19 cellular contexts compared by ENCODE assay signal in genomic region chr4:183405371-183405770, GRCh38. TPM values are rescaled to one million over a fixed set of nuclear protein-coding genes. Genes with fewer than 3 reads are reported as not detected.
A peak's percentile ranks its signal among the peaks of the same experiment; 100 is the strongest.
DNase-seq lines count a peak whose midpoint lies in the region; ATAC-seq and TF ChIP-seq lines count a peak whose summit lies in the region.
"Had no signal": no experiment of that assay in that cellular context is flagged by ENCODE, and none has a peak within 500 bp of the region (broad histone marks: within the 10 kb centered on the region; RNA-seq: fewer than 3 reads in every experiment).

No MANE protein-coding gene starts in this region.

- no peak overlapping the region for H2AFZ ChIP-seq in neuronal stem cell (ENCODE audit: low read length)

- H3K79me1 ChIP-seq in neuronal stem cell (ENCODE audit: low read depth, low read length) = no peaks in the 10 kb centered on the region

- H3K4me3 Mint-ChIP-seq in activated CD8-positive, alpha-beta memory T cell treated with anti-CD3 and anti-CD28 coated beads, Interleukin-2, amount 10 ng/mL, durations not matched to agents 7 days and 5 days = peak overlapping the region; percentile 12
- H3K4me3 Mint-ChIP-seq in T-cell = peak overlapping the region in 2 of 3 donors; percentile 28 to 53
- peak overlapping the region; percentile 38 for H3K4me3 Mint-ChIP-seq in endothelial cell (ENCODE audit: unreplicated experiment)
- H3K4me3 Mint-ChIP-seq: CD14-positive monocyte had no signal

- WGBS in neuronal stem cell (ENCODE audit: extremely low coverage in 2 of 2, insufficient read length in 2 of 2, insufficient replicate concordance in 1 of 2), 2 donors = no CpG with 5 or more reads among the region's 10 CpGs
- 79 to 88% methylated on average over 10 of the region's 10 CpGs for WGBS in thyroid gland, 2 donors

- H3K4me2 ChIP-seq in neuronal stem cell (ENCODE audit: insufficient read depth, low read length, poor library complexity, severe bottlenecking) = no peak overlapping the region

- no peak overlapping the region for H3K23ac ChIP-seq in neuronal stem cell (ENCODE audit: low read depth, low read length, poor library complexity)

- H3K9me3 Mint-ChIP-seq in activated CD8-positive, alpha-beta memory T cell treated with anti-CD3 and anti-CD28 coated beads, Interleukin-2, amount 10 ng/mL, durations not matched to agents 7 days and 5 days (ENCODE audit: low read depth) = no peaks in the 10 kb centered on the region
- H3K9me3 Mint-ChIP-seq in T-cell (no peaks in the 10 kb centered on the region), endothelial cell (ENCODE audit: unreplicated experiment) (no peaks in the 10 kb centered on the region)

- no peak for TF ChIP-seq CTCF in endothelial cell (IDR thresholded peaks at IDR 0.05; ENCODE audit: unreplicated experiment)
- TF ChIP-seq CTCF in thyroid gland (IDR thresholded peaks at IDR 0.05) = no peak

- peak overlapping the region; percentile 86 for H2BK12ac ChIP-seq in neuronal stem cell (ENCODE audit: low read length)

- peaks cover 2 to 3% of the 10 kb centered on the region in 2 donors for H3K4me1 ChIP-seq in neuronal stem cell (ENCODE audit: control insufficient read depth in 2 of 2, insufficient read depth in 1 of 2, low read depth in 1 of 2, low read length in 2 of 2)
- no peaks in the 10 kb centered on the region for H3K4me1 ChIP-seq in thyroid gland

- TF ChIP-seq POLR2A in thyroid gland (IDR thresholded peaks at IDR 0.05) = no peak

- peaks cover 0 to 14% (median 0%) of the 10 kb centered on the region in 3 experiments for H3K27me3 ChIP-seq in neuronal stem cell (ENCODE audit: control insufficient read depth in 3 of 3, insufficient read depth in 3 of 3, low read depth in 1 of 3, low read length in 3 of 3)
- no peaks in the 10 kb centered on the region for H3K27me3 ChIP-seq in thyroid gland

- H4K91ac ChIP-seq in neuronal stem cell (ENCODE audit: low read depth, low read length, poor library complexity) = no peak overlapping the region

- no peaks in the 10 kb centered on the region for H3K36me3 ChIP-seq in neuronal stem cell (replicated peaks in 1 of 2; ENCODE audit: control insufficient read depth in 2 of 2, insufficient read depth in 2 of 2, low read length in 2 of 2)
- H3K36me3 ChIP-seq in thyroid gland = no peaks in the 10 kb centered on the region

- no peaks in the 10 kb centered on the region for H3K9me3 ChIP-seq in neuronal stem cell (replicated peaks in 1 of 2; ENCODE audit: control insufficient read depth in 2 of 2, insufficient read depth in 1 of 2, low read depth in 1 of 2, low read length in 2 of 2)
- H3K9me3 ChIP-seq in thyroid gland = no peaks in the 10 kb centered on the region

- peaks cover 10% of the 10 kb centered on the region for H3K27me3 Mint-ChIP-seq in activated CD8-positive, alpha-beta memory T cell treated with anti-CD3 and anti-CD28 coated beads, Interleukin-2, amount 10 ng/mL, durations not matched to agents 7 days and 5 days
- peaks cover 0 to under 1% of the 10 kb centered on the region in 2 donors for H3K27me3 Mint-ChIP-seq in T-cell
- H3K27me3 Mint-ChIP-seq in endothelial cell (ENCODE audit: unreplicated experiment) = peaks cover 17% of the 10 kb centered on the region

- no peaks in the 10 kb centered on the region for H3K36me3 Mint-ChIP-seq in activated CD8-positive, alpha-beta memory T cell treated with anti-CD3 and anti-CD28 coated beads, Interleukin-2, amount 10 ng/mL, durations not matched to agents 7 days and 5 days
- H3K36me3 Mint-ChIP-seq in T-cell = no peaks in the 10 kb centered on the region
- peaks cover 4% of the 10 kb centered on the region for H3K36me3 Mint-ChIP-seq in endothelial cell (ENCODE audit: low read depth, unreplicated experiment)
- H3K36me3 Mint-ChIP-seq: CD14-positive monocyte had no signal

- POLR2A ChIA-PET in T-cell (lab: Charles Lee) = no interaction called here

- peak overlapping the region; percentile 68 for H2AK5ac ChIP-seq in neuronal stem cell (ENCODE audit: low read depth, low read length)

- no peak for ATAC-seq in activated CD8-positive, alpha-beta memory T cell treated with anti-CD3 and anti-CD28 coated beads, Interleukin-2, amount 10 ng/mL, durations not matched to agents 7 days and 5 days
- ATAC-seq in T-cell (replicated peaks in 1 of 4) = no peak
- no peak for ATAC-seq in sciatic nerve
- ATAC-seq in GM18868 (IDR thresholded peaks at IDR 0.05; ENCODE audit: unreplicated experiment) = no peak
- ATAC-seq: GM12878, HCT116 had no signal

- DNase-seq in activated CD8-positive, alpha-beta memory T cell treated with anti-CD3 and anti-CD28 coated beads, Interleukin-2, amount 10 ng/mL, durations not matched to agents 7 days and 5 days = no peak
- no peak for DNase-seq in activated CD8-positive, alpha-beta memory T cell treated with anti-CD3 and anti-CD28 coated beads for 24 hours
- no peak for DNase-seq in T-cell
- DNase-seq in endothelial cell (ENCODE audit: low spot score) = no peak
- no peak for DNase-seq in neuronal stem cell (ENCODE audit: low spot score)
- DNase-seq in sciatic nerve (ENCODE audit: low spot score) = no peak
- no peak for DNase-seq in thyroid gland
- DNase-seq: DMS79, KG1, NCI-H1092, NCI-H1694, NCI-H2107, NCI-H226, NCI-H526 had no signal

- no peak overlapping the region for H3K14ac ChIP-seq in neuronal stem cell (ENCODE audit: low read length)

- CTCF ChIA-PET in activated CD8-positive, alpha-beta memory T cell treated with anti-CD3 and anti-CD28 coated beads, Interleukin-2, amount 10 ng/mL, durations not matched to agents 7 days and 5 days (lab: Charles Lee) = interaction anchor here (0.7 kb wide), 1 partner anchor 50 kb away, joined by 3 read pairs; no protein-coding TSS in a partner anchor
- CTCF ChIA-PET in T-cell (lab: Charles Lee) = interaction anchor here (0.6 to 0.7 kb wide), 5 partner anchors 54 to 558 kb away, joined by 3 to 8 read pairs (median 4); no protein-coding TSS in a partner anchor

- H3K9ac ChIP-seq in neuronal stem cell (ENCODE audit: low read depth, low read length, poor library complexity) = no peak overlapping the region

- H2BK15ac ChIP-seq in neuronal stem cell (ENCODE audit: low read length) = no peak overlapping the region

- H3K4me1 Mint-ChIP-seq in activated CD8-positive, alpha-beta memory T cell treated with anti-CD3 and anti-CD28 coated beads, Interleukin-2, amount 10 ng/mL, durations not matched to agents 7 days and 5 days = peaks cover 11% of the 10 kb centered on the region
- H3K4me1 Mint-ChIP-seq in T-cell (peaks cover 12 to 19% (median 16%) of the 10 kb centered on the region in 3 donors), endothelial cell (ENCODE audit: unreplicated experiment) (peaks cover 31% of the 10 kb centered on the region)

- no peak overlapping the region for H3K4ac ChIP-seq in neuronal stem cell (ENCODE audit: low read length)

- H3K27ac Mint-ChIP-seq in activated CD8-positive, alpha-beta memory T cell treated with anti-CD3 and anti-CD28 coated beads, Interleukin-2, amount 10 ng/mL, durations not matched to agents 7 days and 5 days = no peak overlapping the region
- no peak overlapping the region for H3K27ac Mint-ChIP-seq in T-cell
- peak overlapping the region; percentile 75 for H3K27ac Mint-ChIP-seq in endothelial cell (ENCODE audit: unreplicated experiment)
- H3K27ac Mint-ChIP-seq: CD14-positive monocyte had no signal

- H4K8ac ChIP-seq in neuronal stem cell (ENCODE audit: low read depth, low read length) = no peak overlapping the region

- peak overlapping the region; percentile 67 for H3K18ac ChIP-seq in neuronal stem cell (ENCODE audit: low read length)

- H2BK120ac ChIP-seq in neuronal stem cell (ENCODE audit: low read depth, low read length) = no peak overlapping the region

- H3K27ac ChIP-seq in neuronal stem cell (replicated peaks; ENCODE audit: low read length) (no peak overlapping the region), thyroid gland (no peak overlapping the region)
- H3K27ac ChIP-seq: HL-60 had no signal

- H3K4me3 ChIP-seq in neuronal stem cell (ENCODE audit: low read length in 2 of 2) = no peak overlapping the region
- H3K4me3 ChIP-seq in thyroid gland (replicated peaks in 1 of 3) = no peak overlapping the region
- H3K4me3 ChIP-seq: GM12878 had no signal

- intact Hi-C loops in sciatic nerve (cut with DNase I) (no loop called here), thyroid gland (cut with DNase I) (no loop called here)

- no peak overlapping the region for H2BK5ac ChIP-seq in neuronal stem cell (ENCODE audit: low read length)

RNA-seq across cellular contexts. Expression of gene CDKN2AIP, which starts 39.1 kb away (rescaled TPM):
- 10 to 100 TPM; 27.8 to 28.8 TPM for total RNA-seq in activated CD8-positive, alpha-beta memory T cell treated with anti-CD3 and anti-CD28 coated beads, Interleukin-2, amount 10 ng/mL, durations not matched to agents 7 days and 5 days
- total RNA-seq in T-cell = 10 to 100 TPM; 33.0 to 46.6 (median 42.7) TPM
- 22.0 TPM for total RNA-seq in endothelial cell (ENCODE audit: unreplicated experiment)
- polyA plus RNA-seq in neuronal stem cell (2013, experiment 1 of 2) = 15.8 TPM
- polyA plus RNA-seq in neuronal stem cell (2013, experiment 2 of 2) = 16.0 TPM
- total RNA-seq in sciatic nerve = 16.8 TPM
- total RNA-seq in thyroid gland = 10 to 100 TPM; 16.9 to 30.3 (median 22.8) TPM
